Comparison of ENCODE assay signal across 12 cellular contexts in genomic region chr4:166838975-166839614, GRCh38.
DNase-seq lines count a peak whose midpoint lies in the region; ATAC-seq and TF ChIP-seq lines count a peak whose summit lies in the region.
"Had no signal": no experiment of that assay in that cellular context is flagged by ENCODE, and none has a peak within 500 bp of the region (broad histone marks: within the 10 kb centered on the region; RNA-seq: fewer than 3 reads in every experiment).

No MANE protein-coding gene starts in this region.

- no peaks in the 10 kb centered on the region for H3K27me3 ChIP-seq in prostate gland (replicated peaks; ENCODE audit: insufficient read depth)
- no peaks in the 10 kb centered on the region for H3K27me3 ChIP-seq in colonic mucosa
- H3K27me3 ChIP-seq: neutrophil had no signal

- H3K4me3 ChIP-seq in prostate gland (no peak overlapping the region), colonic mucosa (no peak overlapping the region)

- H3K9ac ChIP-seq in colonic mucosa (ENCODE audit: low read depth in 2 of 2, low read length in 2 of 2), result no peak overlapping the region

- WGBS in prostate gland, result 67% methylated on average over 1 of the region's 1 CpG

- ATAC-seq in GM19395 (IDR thresholded peaks at IDR 0.05; ENCODE audit: unreplicated experiment), result peak; percentile 73
- ATAC-seq in HG02642 (IDR thresholded peaks at IDR 0.05; ENCODE audit: poor library complexity, unreplicated experiment), result peak; percentile 74
- peak; percentile 53 for ATAC-seq in HG03342 (IDR thresholded peaks at IDR 0.05; ENCODE audit: unreplicated experiment)
- ATAC-seq in Right ventricle myocardium superior (ENCODE audit: poor library complexity), result no peak
- ATAC-seq: activated T-cell treated with anti-CD3 and anti-CD28 coated beads, Interleukin-2, amount 50 U/mL, for 4 hours had no signal

- TF ChIP-seq CTCF in GM12872 (IDR thresholded peaks at IDR 0.05; ENCODE audit: insufficient read depth, low read depth, low read length) (0 out of 3 replicates have a peak, but pooled peaks have one; percentile 1), prostate gland (IDR thresholded peaks at IDR 0.05) (no peak), colonic mucosa (IDR thresholded peaks at IDR 0.05) (no peak)

- H3K9me3 ChIP-seq in prostate gland (no peaks in the 10 kb centered on the region), colonic mucosa (no peaks in the 10 kb centered on the region)

- no peak for TF ChIP-seq POLR2A in prostate gland (IDR thresholded peaks at IDR 0.05)

- no peaks in the 10 kb centered on the region for H3K36me3 ChIP-seq in prostate gland
- no peaks in the 10 kb centered on the region for H3K36me3 ChIP-seq in colonic mucosa
- H3K36me3 ChIP-seq: neutrophil had no signal

- H3K27ac ChIP-seq in prostate gland (no peak overlapping the region), colonic mucosa (no peak overlapping the region)
- H3K27ac ChIP-seq: neutrophil had no signal

- DNase-seq in prostate gland (ENCODE audit: low spot score) (no peak), Right ventricle myocardium superior (no peak), CD1c-positive myeloid dendritic cell (ENCODE audit: extremely low spot score) (no peak), colonic mucosa (no peak)
- DNase-seq: ACHN; activated T-cell treated with anti-CD3 and anti-CD28 coated beads, Interleukin-2, amount 50 U/mL, for 4 hours; Kasumi-1 had no signal

- no peaks in the 10 kb centered on the region for H3K4me1 ChIP-seq in prostate gland (replicated peaks)
- H3K4me1 ChIP-seq in colonic mucosa, result no peaks in the 10 kb centered on the region

- intact Hi-C loops in prostate gland (cut with DNase I), result no loop called here
- intact Hi-C loops in Right ventricle myocardium superior (cut with DNase I), result no loop called here
- intact Hi-C loops in colonic mucosa (cut with DNase I), result no loop called here
